36 cellular contexts compared by ENCODE assay signal in genomic region chr2:6512584-6512983, GRCh38.
A peak's percentile ranks its signal among the peaks of the same experiment; 100 is the strongest.
DNase-seq lines count a peak whose midpoint lies in the region; ATAC-seq, FAIRE-seq and TF ChIP-seq lines count a peak whose summit lies in the region.
"Had no signal": no experiment of that assay in that cellular context is flagged by ENCODE, and none has a peak within 500 bp of the region (broad histone marks: within the 10 kb centered on the region; RNA-seq: fewer than 3 reads in every experiment).

No MANE protein-coding gene starts in this region.

- intact Hi-C loops in left lung (cut with DNase I) (no loop called here), pancreas (cut with DNase I) (no loop called here)

- no peak for TF ChIP-seq CTCF in VCaP (conservative IDR thresholded peaks at IDR 0.05)
- TF ChIP-seq CTCF in left lung (IDR thresholded peaks at IDR 0.05), result no peak
- no peak for TF ChIP-seq CTCF in neural crest cell (conservative IDR thresholded peaks at IDR 0.05)
- TF ChIP-seq CTCF in pancreas (IDR thresholded peaks at IDR 0.05), result no peak

- peak overlapping the region; percentile 43 for H3K27ac ChIP-seq in VCaP
- no peak overlapping the region for H3K27ac ChIP-seq in left lung
- H3K27ac ChIP-seq in pancreas, result no peak overlapping the region
- H3K27ac ChIP-seq: 22Rv1; A549; BLaER1; BLaER1 treated with 17β-estradiol and CSF1 and Interleukin-3, amounts not matched to agents 10 nM and 100 nM; C4-2B had no signal

- no peaks in the 10 kb centered on the region for H3K27me3 ChIP-seq in left lung
- H3K27me3 ChIP-seq in pancreas, result no peaks in the 10 kb centered on the region
- H3K27me3 ChIP-seq: BE2C; BLaER1; BLaER1 treated with 17β-estradiol and CSF1 and Interleukin-3, amounts not matched to agents 10 nM and 100 nM had no signal

- FAIRE-seq in pancreas (lab: Jason Lieb, UNC), result peak; percentile 60
- FAIRE-seq: A549, D721Med had no signal

- H3K9me3 ChIP-seq in left lung (no peaks in the 10 kb centered on the region), pancreas (no peaks in the 10 kb centered on the region)
- H3K9me3 ChIP-seq: A549; BE2C; BLaER1; BLaER1 treated with 17β-estradiol and CSF1 and Interleukin-3, amounts not matched to agents 10 nM and 100 nM; Caco-2 had no signal

- H3K36me3 ChIP-seq in left lung (no peaks in the 10 kb centered on the region), pancreas (no peaks in the 10 kb centered on the region)
- H3K36me3 ChIP-seq: BE2C; BLaER1; BLaER1 treated with 17β-estradiol and CSF1 and Interleukin-3, amounts not matched to agents 10 nM and 100 nM had no signal

- H3K4me3 ChIP-seq in left lung (no peak overlapping the region), pancreas (no peak overlapping the region)
- H3K4me3 ChIP-seq: A549; BLaER1; BLaER1 treated with 17β-estradiol and CSF1 and Interleukin-3, amounts not matched to agents 10 nM and 100 nM had no signal

- H3K36me3 Mint-ChIP-seq in neural crest cell (ENCODE audit: low read depth), result no peaks in the 10 kb centered on the region
- H3K36me3 Mint-ChIP-seq: CD14-positive monocyte; CD4-positive, alpha-beta memory T cell; CD4-positive, CD25-positive, alpha-beta regulatory T cell; CD8-positive, alpha-beta memory T cell; CD8-positive, alpha-beta T cell had no signal

- 31 to 47% methylated on average over 2 of the region's 2 CpGs for WGBS in pancreas, 2 donors

- no peaks in the 10 kb centered on the region for H3K9me3 Mint-ChIP-seq in neural crest cell
- H3K9me3 Mint-ChIP-seq: CD14-positive monocyte; CD4-positive, alpha-beta memory T cell; CD4-positive, alpha-beta T cell; CD8-positive, alpha-beta T cell had no signal

- H3K27ac Mint-ChIP-seq in neural crest cell (ENCODE audit: unreplicated experiment), result peak overlapping the region; percentile 0
- H3K27ac Mint-ChIP-seq: B cell; CD14-positive monocyte; CD4-positive, alpha-beta memory T cell; CD4-positive, alpha-beta T cell; CD4-positive, CD25-positive, alpha-beta regulatory T cell; CD8-positive, alpha-beta memory T cell; CD8-positive, alpha-beta T cell had no signal

- ATAC-seq in left lung, result peak; percentile 73
- ATAC-seq in pancreas, result no peak
- no peak for ATAC-seq in GM19351 (IDR thresholded peaks at IDR 0.05; ENCODE audit: unreplicated experiment)
- ATAC-seq in HG03095 (IDR thresholded peaks at IDR 0.05; ENCODE audit: unreplicated experiment), result no peak
- ATAC-seq: A549; CD8-positive, alpha-beta T cell had no signal

- DNase-seq in left lung (no peak), neural crest cell (ENCODE audit: low read depth, low spot score) (no peak), pancreas (no peak), activated T-cell treated with anti-CD3 and anti-CD28 coated beads for 4 hours (no peak), HuH-7 (ENCODE audit: low spot score) (no peak)
- DNase-seq: 8988T; ACHN; AML-193; BE2C; C1 segment of cervical spinal cord; Caco-2; Calu3; CD4-positive, alpha-beta memory T cell; CD4-positive, alpha-beta T cell; CD4-positive, CD25-positive, alpha-beta regulatory T cell; CD8-positive, alpha-beta memory T cell; CD8-positive, alpha-beta T cell; COR-L47; DMS 273 treated with DMSO at 0.1 percent for 48 hours; DMS153; DMS53; DMS79; DMS79 treated with DMSO at 0.1 percent for 48 hours; DND-41; EL had no signal

- H3K27me3 Mint-ChIP-seq in neural crest cell (ENCODE audit: low read depth), result no peaks in the 10 kb centered on the region
- H3K27me3 Mint-ChIP-seq: B cell; CD4-positive, alpha-beta memory T cell; CD4-positive, alpha-beta T cell; CD4-positive, CD25-positive, alpha-beta regulatory T cell had no signal

- H3K4me3 Mint-ChIP-seq in neural crest cell, result no peak overlapping the region
- H3K4me3 Mint-ChIP-seq: B cell; CD14-positive monocyte; CD4-positive, alpha-beta memory T cell; CD4-positive, alpha-beta T cell; CD4-positive, CD25-positive, alpha-beta regulatory T cell; CD8-positive, alpha-beta memory T cell; CD8-positive, alpha-beta T cell had no signal

- peaks cover 22% of the 10 kb centered on the region for H3K4me1 Mint-ChIP-seq in neural crest cell
- H3K4me1 Mint-ChIP-seq: B cell; CD14-positive monocyte; CD4-positive, alpha-beta memory T cell; CD4-positive, CD25-positive, alpha-beta regulatory T cell; CD8-positive, alpha-beta memory T cell had no signal

- no peaks in the 10 kb centered on the region for H3K4me1 ChIP-seq in left lung
- H3K4me1 ChIP-seq in pancreas, result peaks cover 0 to 3% (median 0%) of the 10 kb centered on the region in 3 donors
- H3K4me1 ChIP-seq: A549; BE2C; BLaER1; BLaER1 treated with 17β-estradiol and CSF1 and Interleukin-3, amounts not matched to agents 10 nM and 100 nM; Caco-2 had no signal
